ENCODE assay signal across 28 cellular contexts in genomic region chr15:49116108-49116507, GRCh38.
"Had no signal": no experiment of that assay in that cellular context is flagged by ENCODE, and none has a peak within 500 bp of the region (broad histone marks: within the 10 kb centered on the region; RNA-seq: fewer than 3 reads in every experiment).

No MANE protein-coding gene starts in this region.

- ATAC-seq: effector memory CD8-positive, alpha-beta T cell; esophagus mucosa; foreskin keratinocyte; gastrocnemius medialis; gastroesophageal sphincter; heart left ventricle; heart right ventricle had no signal

- H3K9me3 ChIP-seq: colonic mucosa, esophagus squamous epithelium, gastrocnemius medialis had no signal

- DNase-seq: colonic mucosa; cortex of kidney; dermis blood vessel endothelial cell; dorsolateral prefrontal cortex; effector CD4-positive, alpha-beta T cell; effector CD8-positive, alpha-beta T cell; effector memory CD4-positive, alpha-beta T cell; effector memory CD8-positive, alpha-beta T cell; endodermal cell; erythroblast; esophagus squamous epithelium; foreskin fibroblast; foreskin keratinocyte; foreskin melanocyte; gastrocnemius medialis; glutamatergic neuron; head of caudate nucleus; heart left ventricle; heart right ventricle had no signal

- H3K27me3 ChIP-seq: colonic mucosa, dorsolateral prefrontal cortex, esophagus muscularis mucosa, esophagus squamous epithelium, foreskin keratinocyte, gastrocnemius medialis, gastroesophageal sphincter, heart left ventricle, heart right ventricle had no signal

- H3K27ac ChIP-seq: colonic mucosa, coronary artery, dorsolateral prefrontal cortex, epithelial cell of prostate, esophagus muscularis mucosa, esophagus squamous epithelium, foreskin keratinocyte, gastrocnemius medialis, gastroesophageal sphincter, heart left ventricle, heart right ventricle had no signal

- H3K27ac Mint-ChIP-seq: dendritic cell treated with granulocyte-macrophage colony-stimulating factor and Interleukin-4, amounts not matched to agents 40 ng/mL and 50 ng/mL, for 4 days; effector memory CD8-positive, alpha-beta T cell; endodermal cell had no signal

- H3K4me3 Mint-ChIP-seq: dendritic cell treated with granulocyte-macrophage colony-stimulating factor and Interleukin-4, amounts not matched to agents 40 ng/mL and 50 ng/mL, for 4 days; effector memory CD8-positive, alpha-beta T cell; endodermal cell had no signal

- H3K4me1 ChIP-seq: colonic mucosa, esophagus muscularis mucosa, esophagus squamous epithelium, foreskin keratinocyte, gastrocnemius medialis, gastroesophageal sphincter had no signal

- H3K4me3 ChIP-seq: colonic mucosa, coronary artery, dorsolateral prefrontal cortex, esophagus muscularis mucosa, esophagus squamous epithelium, gastrocnemius medialis, gastroesophageal sphincter, heart left ventricle, heart right ventricle had no signal

- FAIRE-seq: colon, endometrium, endothelial cell of umbilical vein had no signal

- H3K4me1 Mint-ChIP-seq: endodermal cell had no signal

- H3K36me3 ChIP-seq: colonic mucosa had no signal

- H3K27me3 Mint-ChIP-seq: dendritic cell treated with granulocyte-macrophage colony-stimulating factor and Interleukin-4, amounts not matched to agents 40 ng/mL and 50 ng/mL, for 4 days; effector memory CD8-positive, alpha-beta T cell had no signal
